1 cellular context compared by ENCODE assay signal in genomic region chr5:123527190-123527589, GRCh38.
TF ChIP-seq lines count a peak whose summit lies in the region.

No MANE protein-coding gene starts in this region.

TF ChIP-seq in GM12878, 131 proteins besides CTCF, POLR2A, EP300 and RAD21:
- no peak for TF ChIP-seq REST (IDR thresholded peaks at IDR 0.05; ENCODE audit: low read depth, low read length)
- no peak for TF ChIP-seq RELA (IDR thresholded peaks at IDR 0.05; ENCODE audit: borderline replicate concordance, partially characterized antibody)
- no peak for TF ChIP-seq NFIC (IDR thresholded peaks at IDR 0.05; ENCODE audit: low read depth, low read length)
- no peak for TF ChIP-seq IRF3 (IDR thresholded peaks at IDR 0.05)
- no peak for TF ChIP-seq SMC3 (IDR thresholded peaks at IDR 0.05; ENCODE audit: borderline replicate concordance, low read length)
- no peak for TF ChIP-seq POLR2AphosphoS5 (IDR thresholded peaks at IDR 0.05; ENCODE audit: low read length)
- TF ChIP-seq SIN3A (IDR thresholded peaks at IDR 0.05; ENCODE audit: low read depth, low read length) = no peak
- no peak for TF ChIP-seq SPI1 (IDR thresholded peaks at IDR 0.05; ENCODE audit: borderline replicate concordance, insufficient read depth, low read depth, low read length)
- TF ChIP-seq BMI1 (IDR thresholded peaks at IDR 0.05; ENCODE audit: borderline replicate concordance) = no peak
- no peak for TF ChIP-seq BHLHE40 (IDR thresholded peaks at IDR 0.05; ENCODE audit: borderline replicate concordance in 1 of 2, low read depth in 2 of 2, low read length in 1 of 2)
- no peak for TF ChIP-seq ESRRA (IDR thresholded peaks at IDR 0.05; ENCODE audit: low read length)
- no peak for TF ChIP-seq ZZZ3 (IDR thresholded peaks at IDR 0.05; ENCODE audit: control insufficient read depth, insufficient read length, low read depth)
- TF ChIP-seq FOS (IDR thresholded peaks at IDR 0.05; ENCODE audit: borderline replicate concordance, extremely low read depth, insufficient read length) = no peak
- TF ChIP-seq IRF4 (IDR thresholded peaks at IDR 0.05; ENCODE audit: low read depth, low read length) = no peak
